ENCODE assay signal across 24 cellular contexts in genomic region chr2:166329465-166329864, GRCh38.
"Had no signal": no experiment of that assay in that cellular context is flagged by ENCODE, and none has a peak within 500 bp of the region (broad histone marks: within the 10 kb centered on the region; RNA-seq: fewer than 3 reads in every experiment).

No MANE protein-coding gene starts in this region.

- H3K27me3 ChIP-seq: heart right ventricle, hepatocyte, left lung, neural progenitor cell, ovary, right atrium auricular region, sigmoid colon, spleen, suprapubic skin, tibial artery, upper lobe of right lung had no signal

- H3K4me2 ChIP-seq: hepatocyte, neural progenitor cell had no signal

- H2AFZ ChIP-seq: hepatocyte, neural progenitor cell had no signal

- H3K36me3 ChIP-seq: heart right ventricle, left lung, neural progenitor cell, ovary, right atrium auricular region, sigmoid colon, spleen, suprapubic skin, thoracic aorta, tibial artery, upper lobe of right lung had no signal

- ATAC-seq: heart right ventricle; left lung; natural killer cell; stimulated activated effector memory CD8-positive, alpha-beta T cell treated with anti-CD3 and anti-CD28 coated beads, Interleukin-12 subunit alpha, Interleukin-12 subunit beta, amount 100 ng/mL, for 72 hours; upper lobe of right lung had no signal

- DNase-seq: heart right ventricle; islet precursor cell; left lung; mesendoderm; naive B cell; natural killer cell; nephron progenitor cell; ovary; sigmoid colon; small intestine; spleen; stimulated activated CD4-positive, alpha-beta T cell treated with anti-CD3 and anti-CD28 coated beads, Interleukin-4, amount 100 ng/mL, for 24 hours; stimulated activated naive CD4-positive, alpha-beta T cell; tibial artery; trophoblast cell; upper lobe of right lung had no signal

- H3K79me2 ChIP-seq: hepatocyte had no signal

- H3K9ac ChIP-seq: neural progenitor cell had no signal

- FAIRE-seq: small intestine, urothelium cell line had no signal

- H3K4me3 ChIP-seq: heart right ventricle, hepatocyte, left lung, lung, neural progenitor cell, ovary, right atrium auricular region, sigmoid colon, spleen, suprapubic skin, thoracic aorta, tibial artery, upper lobe of right lung had no signal

- H3K27ac ChIP-seq: heart right ventricle, hepatocyte, left lung, neural progenitor cell, ovary, right atrium auricular region, sigmoid colon, spleen, suprapubic skin, thoracic aorta, tibial artery, upper lobe of right lung had no signal

- H3K9me3 ChIP-seq: heart right ventricle, left lung, ovary, right atrium auricular region, sigmoid colon, spleen, suprapubic skin, thoracic aorta, tibial artery, upper lobe of right lung had no signal

- H3K4me1 ChIP-seq: heart right ventricle, left lung, neural progenitor cell, right atrium auricular region, sigmoid colon, spleen, suprapubic skin, tibial artery, upper lobe of right lung had no signal
